Comparison of ENCODE assay signal across 19 cellular contexts in genomic region chr17:12410721-12411120, GRCh38.
"Had no signal": no experiment of that assay in that cellular context is flagged by ENCODE, and none has a peak within 500 bp of the region (broad histone marks: within the 10 kb centered on the region; RNA-seq: fewer than 3 reads in every experiment).

No MANE protein-coding gene starts in this region.

- H3K4me3 Mint-ChIP-seq: mesothelial cell of epicardium had no signal

- H3K36me3 ChIP-seq: esophagus squamous epithelium, gastrocnemius medialis, heart right ventricle, left lung, lower lobe of right lung had no signal

- H3K27ac ChIP-seq: coronary artery, gastrocnemius medialis, heart right ventricle, left lung, lower lobe of right lung had no signal

- H3K4me1 ChIP-seq: esophagus squamous epithelium, gastrocnemius medialis, left lung, lower lobe of right lung had no signal

- ATAC-seq: gastrocnemius medialis, heart right ventricle, left cardiac atrium, left lung, left ventricle myocardium superior, lower lobe of right lung, mucosa of descending colon had no signal

- H3K27me3 ChIP-seq: esophagus squamous epithelium, gastrocnemius medialis had no signal

- H3K4me3 ChIP-seq: coronary artery, esophagus squamous epithelium, gastrocnemius medialis, heart right ventricle, left lung, lower lobe of right lung, mucosa of descending colon had no signal

- H3K9me3 ChIP-seq: esophagus squamous epithelium, gastrocnemius medialis, heart right ventricle, lower lobe of right lung, mucosa of descending colon had no signal

- DNase-seq: dermis blood vessel endothelial cell; effector CD4-positive, alpha-beta T cell; effector memory CD4-positive, alpha-beta T cell; esophagus squamous epithelium; foreskin fibroblast; foreskin melanocyte; gastrocnemius medialis; glutamatergic neuron; head of caudate nucleus; heart right ventricle; hippocampal formation; left cardiac atrium; left lung; left ventricle myocardium superior; lower lobe of right lung; mesenchymal stem cell; mucosa of descending colon had no signal

- H3K4me1 Mint-ChIP-seq: mesothelial cell of epicardium had no signal

- H3K27ac Mint-ChIP-seq: mesothelial cell of epicardium had no signal

- H3K36me3 Mint-ChIP-seq: mesothelial cell of epicardium had no signal
